Comparison of ENCODE assay signal across 8 cellular contexts in the genomic region with DNA sequence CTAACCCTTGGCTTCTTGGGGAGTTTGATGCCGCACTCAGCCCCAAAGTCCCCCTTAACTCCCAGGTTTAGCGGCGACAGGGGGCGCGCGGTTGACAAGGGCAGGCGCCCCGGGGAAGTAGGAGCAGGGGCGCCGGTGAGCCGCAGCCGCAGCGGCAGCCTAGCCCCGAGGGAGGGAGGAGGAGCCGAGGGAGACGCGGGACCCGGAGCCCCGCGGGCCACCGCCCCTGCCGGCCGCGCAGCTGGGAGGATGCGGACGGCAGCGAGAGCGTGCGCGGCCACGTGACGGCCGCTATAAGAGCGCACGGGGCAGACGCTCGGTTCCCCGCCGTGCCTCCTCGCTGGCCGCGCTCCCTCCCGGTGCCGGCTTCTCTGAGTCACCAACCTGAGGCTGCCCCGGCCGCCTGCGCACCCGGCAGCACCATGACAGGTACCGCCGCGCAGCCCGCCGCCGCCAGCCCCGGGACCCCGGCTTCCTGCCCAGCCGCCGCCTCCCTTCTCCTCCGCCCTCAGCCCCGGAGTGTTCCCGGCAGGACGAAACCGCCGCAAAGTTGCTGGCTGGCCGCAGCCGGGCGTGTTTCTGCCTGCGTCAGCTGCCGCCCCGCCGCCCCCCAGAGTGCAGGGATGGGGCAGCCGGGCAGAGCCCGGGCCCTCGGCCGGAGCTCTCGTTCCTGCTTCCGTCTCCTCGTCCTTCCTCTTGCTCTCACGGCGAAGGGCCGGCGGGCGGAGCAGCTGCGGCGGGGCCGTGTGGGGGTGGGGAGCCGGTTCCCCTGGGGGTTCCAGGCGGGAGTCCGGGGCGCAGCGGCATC. TPM values are rescaled to one million over a fixed set of nuclear protein-coding genes. Genes with fewer than 3 reads are reported as not detected.
A peak's percentile ranks its signal among the peaks of the same experiment; 100 is the strongest.
DNase-seq lines count a peak whose midpoint lies in the region; ATAC-seq and TF ChIP-seq lines count a peak whose summit lies in the region.

A gene (plus strand): TSS at position 322 of the 808 bp plus-strand sequence. CDS start 101 bp downstream, at position 423.

- peak; percentile 86 for TF ChIP-seq POLR2A in Raji (IDR thresholded peaks at IDR 0.05; ENCODE audit: insufficient read depth, low read depth, low read length)

- H3K27ac Mint-ChIP-seq in nephron, result peak within 1 kb of the TSS; percentile 59 to 82 (median 65)
- peak within 1 kb of the TSS; percentile 94 to 96 for H3K27ac Mint-ChIP-seq in stimulated activated naive CD8-positive, alpha-beta T cell treated with anti-CD3 and anti-CD28 coated beads, Interleukin-15, amount 100 ng/mL, for 72 hours

- ATAC-seq in GM21447 (IDR thresholded peaks at IDR 0.05; ENCODE audit: unreplicated experiment), result peak; percentile 74
- ATAC-seq in stimulated activated naive CD8-positive, alpha-beta T cell treated with anti-CD3 and anti-CD28 coated beads, Interleukin-15, amount 100 ng/mL, for 72 hours, result peak; percentile 91

- no peak within 1 kb of the TSS; the same call in 1 of the 2 replicates for H3K27ac ChIP-seq in HUES64 (ENCODE audit: low read depth, low read length)

- H3K27me3 Mint-ChIP-seq in nephron (ENCODE audit: low read depth), result peaks cover 7% of the 10 kb centered on the region
- no peaks in the 10 kb centered on the region for H3K27me3 Mint-ChIP-seq in stimulated activated naive CD8-positive, alpha-beta T cell treated with anti-CD3 and anti-CD28 coated beads, Interleukin-15, amount 100 ng/mL, for 72 hours

- no peaks in the 10 kb centered on the region for H3K9me3 Mint-ChIP-seq in nephron
- no peaks in the 10 kb centered on the region for H3K9me3 Mint-ChIP-seq in stimulated activated naive CD8-positive, alpha-beta T cell treated with anti-CD3 and anti-CD28 coated beads, Interleukin-15, amount 100 ng/mL, for 72 hours

- peak; percentile 64 for DNase-seq in DMS153 treated with DMSO at 0.1 percent for 48 hours (lab: John Stamatoyannopoulos, UW; ENCODE audit: unreplicated experiment)
- DNase-seq in activated T-helper 9 cell treated with anti-CD3 and anti-CD28 coated beads, Interleukin-2, amount 50 U/mL, for 16 hours (ENCODE audit: low read depth), result peak; percentile 78
- peak; percentile 76 for DNase-seq in fibroblast of the aortic adventitia (ENCODE audit: low read depth)
- peak; percentile 81 to 82 for DNase-seq in stimulated activated naive CD8-positive, alpha-beta T cell treated with anti-CD3 and anti-CD28 coated beads, Interleukin-15, amount 100 ng/mL, for 72 hours

- peak within 1 kb of the TSS; percentile 82 to 90 (median 86) for H3K4me3 Mint-ChIP-seq in nephron
- H3K4me3 Mint-ChIP-seq in stimulated activated naive CD8-positive, alpha-beta T cell treated with anti-CD3 and anti-CD28 coated beads, Interleukin-15, amount 100 ng/mL, for 72 hours, result peak within 1 kb of the TSS; percentile 83 to 91

- H3K27me3 ChIP-seq in HUES64 (ENCODE audit: insufficient read depth, low read length), result peaks cover 27% of the 10 kb centered on the region

- peaks cover 14% of the 10 kb centered on the region; the same call in 1 of the 2 replicates for H3K4me1 ChIP-seq in HUES64 (ENCODE audit: insufficient read depth, low read length)

- TF ChIP-seq CTCF in fibroblast of the aortic adventitia (IDR thresholded peaks at IDR 0.05; ENCODE audit: insufficient read depth, low read length) (peak; percentile 18), nephron (IDR thresholded peaks at IDR 0.05; ENCODE audit: unreplicated experiment in 3 of 3) (peak in 1 of 3 experiments; percentile 8)

- peaks cover 5% of the 10 kb centered on the region for H3K36me3 Mint-ChIP-seq in nephron (ENCODE audit: low read depth)

- H3K4me3 ChIP-seq in HUES64 (ENCODE audit: low read length), result peak within 1 kb of the TSS; percentile 71
- peak within 1 kb of the TSS; percentile 74 for H3K4me3 ChIP-seq in fibroblast of the aortic adventitia (ENCODE audit: low read depth, low read length)

- peaks cover 29% of the 10 kb centered on the region for H3K4me1 Mint-ChIP-seq in nephron
- H3K4me1 Mint-ChIP-seq in stimulated activated naive CD8-positive, alpha-beta T cell treated with anti-CD3 and anti-CD28 coated beads, Interleukin-15, amount 100 ng/mL, for 72 hours, result peaks cover 23% of the 10 kb centered on the region

- under 1% methylated on average over 91 of the region's 91 CpGs for WGBS in HUES64

- H3K9ac ChIP-seq in HUES64 (ENCODE audit: low read depth, low read length), result peak within 1 kb of the TSS; percentile 71

- peaks cover 13% of the 10 kb centered on the region for H3K36me3 ChIP-seq in HUES64 (ENCODE audit: insufficient read depth, low read length)

- H3K9me3 ChIP-seq in HUES64 (ENCODE audit: insufficient read depth, low read depth, low read length), result no peaks in the 10 kb centered on the region

RNA-seq across cellular contexts. Expression of the gene that starts here (rescaled TPM):
- polyA plus RNA-seq in HUES64 (2013, experiment 1 of 2), result 37.7 TPM
- polyA plus RNA-seq in HUES64 (2013, experiment 2 of 2), result 36.0 TPM
- 15.0 and 53.4 TPM in 2 replicates for total RNA-seq in fibroblast of the aortic adventitia (ENCODE audit: low replicate concordance)
